23 cellular contexts compared by ENCODE assay signal in genomic region chr2:208386546-208386945, GRCh38. TPM values are rescaled to one million over a fixed set of nuclear protein-coding genes. Genes with fewer than 3 reads are reported as not detected.
DNase-seq lines count a peak whose midpoint lies in the region; ATAC-seq, FAIRE-seq and TF ChIP-seq lines count a peak whose summit lies in the region.
"Had no signal": no experiment of that assay in that cellular context is flagged by ENCODE, and none has a peak within 500 bp of the region (broad histone marks: within the 10 kb centered on the region; RNA-seq: fewer than 3 reads in every experiment).

No MANE protein-coding gene starts in this region.

- H3K36me3 ChIP-seq in upper lobe of right lung (no peaks in the 10 kb centered on the region), upper lobe of left lung (no peaks in the 10 kb centered on the region)
- H3K36me3 ChIP-seq: BLaER1, HAP-1 had no signal

- no peak for DNase-seq in D721Med (ENCODE audit: insufficient read length, low spot score)
- peak; percentile 12 for DNase-seq in NCI-H82 treated with DMSO at 0.1 percent for 48 hours (lab: John Stamatoyannopoulos, UW; ENCODE audit: unreplicated experiment)
- peak; percentile 3 for DNase-seq in cerebellar cortex (ENCODE audit: low spot score)
- no peak for DNase-seq in upper lobe of right lung
- DNase-seq in activated CD4-positive, alpha-beta T cell treated with anti-CD3 and anti-CD28 coated beads for 36 hours: no peak
- no peak for DNase-seq in upper lobe of left lung
- DNase-seq: CD4-positive, alpha-beta T cell; CD8-positive, alpha-beta memory T cell; DMS53; DMS79 treated with DMSO at 0.1 percent for 48 hours; GOT3; HFFc6 had no signal

- POLR2A ChIA-PET in activated CD4-positive, alpha-beta T cell treated with anti-CD3 and anti-CD28 coated beads for 36 hours (lab: Charles Lee): no interaction called here

- peak; percentile 88 for FAIRE-seq in D721Med (lab: Jason Lieb, UNC)
- FAIRE-seq: G401.6, GM12892, H54 had no signal

- H3K27me3 ChIP-seq in upper lobe of right lung (no peaks in the 10 kb centered on the region), upper lobe of left lung (no peaks in the 10 kb centered on the region)
- H3K27me3 ChIP-seq: BLaER1 had no signal

- H3K4me1 Mint-ChIP-seq in activated CD4-positive, alpha-beta T cell treated with anti-CD3 and anti-CD28 coated beads for 36 hours: no peaks in the 10 kb centered on the region
- H3K4me1 Mint-ChIP-seq: B cell; CD8-positive, alpha-beta memory T cell had no signal

- ATAC-seq in upper lobe of right lung (peak; percentile 89), HG02610 (IDR thresholded peaks at IDR 0.05; ENCODE audit: unreplicated experiment) (no peak), upper lobe of left lung (ENCODE audit: low FRiP score in 2 of 2) (no peak), HG03108 (IDR thresholded peaks at IDR 0.05; ENCODE audit: unreplicated experiment) (no peak)
- no peak for ATAC-seq in activated CD4-positive, alpha-beta T cell treated with anti-CD3 and anti-CD28 coated beads for 36 hours

- no peaks in the 10 kb centered on the region for H3K36me3 Mint-ChIP-seq in activated CD4-positive, alpha-beta T cell treated with anti-CD3 and anti-CD28 coated beads for 36 hours (ENCODE audit: low read depth)
- H3K36me3 Mint-ChIP-seq: CD8-positive, alpha-beta memory T cell had no signal

- no peak for TF ChIP-seq POLR2A in upper lobe of left lung (IDR thresholded peaks at IDR 0.05)

- H3K4me1 ChIP-seq in upper lobe of right lung (no peaks in the 10 kb centered on the region), upper lobe of left lung (no peaks in the 10 kb centered on the region)
- H3K4me1 ChIP-seq: BLaER1 had no signal

- H3K27ac Mint-ChIP-seq in activated CD4-positive, alpha-beta T cell treated with anti-CD3 and anti-CD28 coated beads for 36 hours: no peak overlapping the region
- H3K27ac Mint-ChIP-seq: B cell; CD4-positive, alpha-beta T cell; CD8-positive, alpha-beta memory T cell; HFFc6 had no signal

- H3K27ac ChIP-seq in upper lobe of right lung (no peak overlapping the region), upper lobe of left lung (no peak overlapping the region)
- H3K27ac ChIP-seq: BLaER1, C4-2B had no signal

- H3K9me3 Mint-ChIP-seq in activated CD4-positive, alpha-beta T cell treated with anti-CD3 and anti-CD28 coated beads for 36 hours (ENCODE audit: low read depth): no peaks in the 10 kb centered on the region
- H3K9me3 Mint-ChIP-seq: HFFc6 had no signal

- H3K4me3 ChIP-seq in upper lobe of right lung (no peak overlapping the region), upper lobe of left lung (no peak overlapping the region)
- H3K4me3 ChIP-seq: BLaER1, HAP-1 had no signal

- TF ChIP-seq CTCF in D721Med (IDR thresholded peaks at IDR 0.05; ENCODE audit: insufficient read depth, missing control alignments) (no peak), upper lobe of right lung (IDR thresholded peaks at IDR 0.05) (no peak), upper lobe of left lung (IDR thresholded peaks at IDR 0.05) (no peak)

- H3K9me3 ChIP-seq in upper lobe of right lung: no peaks in the 10 kb centered on the region
- H3K9me3 ChIP-seq in upper lobe of left lung: no peaks in the 10 kb centered on the region
- H3K9me3 ChIP-seq: BLaER1, HAP-1 had no signal

- TF ChIP-seq EP300 in upper lobe of left lung (IDR thresholded peaks at IDR 0.05): no peak

- WGBS in upper lobe of left lung, 2 donors: 29 to 44% methylated on average over 2 of the region's 2 CpGs

- H3K27me3 Mint-ChIP-seq in activated CD4-positive, alpha-beta T cell treated with anti-CD3 and anti-CD28 coated beads for 36 hours: peaks cover 22% of the 10 kb centered on the region

- CTCF ChIA-PET in activated CD4-positive, alpha-beta T cell treated with anti-CD3 and anti-CD28 coated beads for 36 hours (lab: Charles Lee): interaction anchor here (1.1 to 1.3 kb wide), 2 partner anchors 10 to 12 kb away, joined by 3 read pairs; no protein-coding TSS in a partner anchor

- no peak overlapping the region for H3K4me3 Mint-ChIP-seq in activated CD4-positive, alpha-beta T cell treated with anti-CD3 and anti-CD28 coated beads for 36 hours
- H3K4me3 Mint-ChIP-seq: B cell; CD4-positive, alpha-beta T cell; CD8-positive, alpha-beta memory T cell; HFFc6 had no signal

- intact Hi-C loops in upper lobe of right lung (cut with DNase I): no loop called here
- intact Hi-C loops in activated CD4-positive, alpha-beta T cell treated with anti-CD3 and anti-CD28 coated beads for 36 hours (cut with DNase I, micrococcal nuclease): no loop called here

RNA-seq across cellular contexts. Expression of gene PTH2R, which starts 20.0 kb away (rescaled TPM):
- total RNA-seq in upper lobe of right lung (not detected), upper lobe of left lung (1 to 10 TPM in 1 of 6 donors, under 1 TPM in 3, not detected in 2; 0.30 to 2.1 (median 0.40) TPM)
- total RNA-seq in activated CD4-positive, alpha-beta T cell treated with anti-CD3 and anti-CD28 coated beads for 36 hours: under 1 TPM in 1 of 2 experiments, not detected in 1; 0.14 TPM
- total RNA-seq: A172; CD4-positive, alpha-beta T cell; CD8-positive, alpha-beta memory T cell; Daoy; HFFc6 had no signal

Comparison
In these comparisons a context has a peak if more than half of its experiments do, and no peak if none do; other contexts are left out.
1. DNase-seq: peak in NCI-H82 treated with DMSO at 0.1 percent for 48 hours (single experiment) and cerebellar cortex (single experiment); none in D721Med (single experiment), upper lobe of right lung (single experiment), activated CD4-positive, alpha-beta T cell treated with anti-CD3 and anti-CD28 coated beads for 36 hours (single experiment) and upper lobe of left lung (0 of 2).